Comparison of ENCODE assay signal across 21 cellular contexts in the genomic region with DNA sequence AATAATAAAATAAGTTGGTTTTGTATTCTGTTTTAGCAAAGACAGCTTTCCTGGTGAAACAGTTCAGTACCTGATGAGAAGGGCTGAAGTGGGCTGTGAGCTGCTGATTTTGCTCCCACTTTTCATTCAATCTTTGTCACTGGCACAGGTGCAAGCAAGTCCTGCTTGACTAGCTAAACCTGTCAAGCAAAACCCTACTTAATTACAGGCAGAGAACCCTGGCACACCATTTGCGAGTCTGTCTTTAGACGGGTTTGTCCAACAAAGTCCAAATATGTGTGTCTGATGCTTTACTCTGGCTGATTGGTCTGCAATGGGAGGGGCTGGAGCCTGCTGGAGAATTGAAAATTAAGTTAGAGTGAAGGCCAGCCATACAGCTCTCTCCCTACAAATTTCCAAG.
"Had no signal": no experiment of that assay in that cellular context is flagged by ENCODE, and none has a peak within 500 bp of the region (broad histone marks: within the 10 kb centered on the region; RNA-seq: fewer than 3 reads in every experiment).

No MANE protein-coding gene starts in this region.

- H3K4me1 ChIP-seq: esophagus muscularis mucosa, gastroesophageal sphincter, heart left ventricle, spleen, testis, upper lobe of right lung had no signal

- H3K9me3 ChIP-seq: esophagus muscularis mucosa, gastroesophageal sphincter, heart left ventricle, spleen, testis, upper lobe of right lung had no signal

- DNase-seq: activated CD4-positive, alpha-beta memory T cell treated with anti-CD3 and anti-CD28 coated beads, Interleukin-2, amount 10 ng/mL, durations not matched to agents 7 days and 5 days; activated CD4-positive, alpha-beta T cell treated with anti-CD3 and anti-CD28 coated beads for 4 hours; activated CD8-positive, alpha-beta memory T cell treated with anti-CD3 and anti-CD28 coated beads, Interleukin-2, amount 10 ng/mL, durations not matched to agents 7 days and 5 days; activated naive CD4-positive, alpha-beta T cell; activated naive CD8-positive, alpha-beta T cell treated with anti-CD3 and anti-CD28 coated beads for 36 hours; amniotic stem cell; effector CD4-positive, alpha-beta T cell; heart left ventricle; nucleus accumbens; posterior cingulate gyrus; retina; spleen; stimulated activated CD4-positive, alpha-beta T cell treated with anti-CD3 and anti-CD28 coated beads, Interleukin-4, amount 100 ng/mL, for 4 hours; T-helper 17 cell; testis; upper lobe of right lung had no signal

- ATAC-seq: activated CD8-positive, alpha-beta memory T cell treated with anti-CD3 and anti-CD28 coated beads, Interleukin-2, amount 10 ng/mL, durations not matched to agents 7 days and 5 days; activated T-helper 17 cell treated with anti-CD3 and anti-CD28 coated beads, Interleukin-2, amount 50 U/mL, for 72 hours; gastroesophageal sphincter; heart left ventricle; natural killer cell treated with Interleukin-12 subunit alpha and Interleukin-12 subunit beta and Interleukin-15 and Interleukin-18, amount 100 ng/mL, for 72 hours; stimulated activated memory B cell treated with anti-CD40 and anti-IgM and Interleukin-4, amounts not matched to agents 10 μg/mL and 1 μg/mL and 100 μg/mL, for 72 hours; T-helper 17 cell; upper lobe of right lung had no signal

- H3K27ac ChIP-seq: esophagus muscularis mucosa, gastroesophageal sphincter, heart left ventricle, spleen, testis, upper lobe of right lung had no signal

- H3K36me3 ChIP-seq: esophagus muscularis mucosa, gastroesophageal sphincter, heart left ventricle, spleen, upper lobe of right lung had no signal

- H3K27me3 ChIP-seq: esophagus muscularis mucosa, gastroesophageal sphincter, heart left ventricle, spleen, testis, upper lobe of right lung had no signal

- H3K4me3 ChIP-seq: esophagus muscularis mucosa, gastroesophageal sphincter, heart left ventricle, spleen, testis, upper lobe of right lung had no signal
